In genomic region chr20:40265872-40266533, GRCh38 we compare ENCODE assay signal across 8 cellular contexts.
DNase-seq lines count a peak whose midpoint lies in the region; ATAC-seq and TF ChIP-seq lines count a peak whose summit lies in the region.

No MANE protein-coding gene starts in this region.

- CTCF ChIA-PET in SK-N-SH (lab: Yijun Ruan, JAX): interaction anchor here (0.6 to 3.0 kb wide), 3 partner anchors 10 to 424 kb away, joined by 3 to 11 read pairs (median 10); no protein-coding TSS in a partner anchor

- no peak overlapping the region for H2AFZ ChIP-seq in SK-N-SH (ENCODE audit: low read depth)

- peaks cover 0 to 4% of the 10 kb centered on the region in 2 experiments; a peak in 2 of 4 replicates for H3K4me1 ChIP-seq in SK-N-SH (ENCODE audit: control insufficient read depth in 1 of 2, insufficient read depth in 2 of 2, low read depth in 1 of 2, low read length in 1 of 2)
- H3K4me1 ChIP-seq in thoracic aorta (ENCODE audit: control insufficient read depth in 1 of 2, low read depth in 2 of 2): no peaks in the 10 kb centered on the region

- whole genome bisulfite sequencing in SK-N-SH (ENCODE audit: low lambda C conversion rate): 58% methylated on average over 6 of the region's 6 CpGs

- TF ChIP-seq EP300 in SK-N-SH (IDR thresholded peaks at IDR 0.05; ENCODE audit: borderline replicate concordance in 1 of 2, low read depth in 1 of 2, low read length in 1 of 2): no peak

- H3K36me3 ChIP-seq in SK-N-SH (replicated peaks in 1 of 2; ENCODE audit: control insufficient read depth in 1 of 2, insufficient read depth in 2 of 2, low read length in 1 of 2) (no peaks in the 10 kb centered on the region), thoracic aorta (no peaks in the 10 kb centered on the region)

- no peak overlapping the region for H3K4me2 ChIP-seq in SK-N-SH

- H3F3A ChIP-seq in SK-N-SH (replicated peaks; ENCODE audit: insufficient read depth): no peaks in the 10 kb centered on the region

- no peak overlapping the region for H3K9ac ChIP-seq in SK-N-SH

- no peak overlapping the region for H3K27ac ChIP-seq in SK-N-SH (ENCODE audit: low read depth in 2 of 2, low read length in 1 of 2)
- H3K27ac ChIP-seq in thoracic aorta: no peak overlapping the region

- peak; percentile 59 for DNase-seq in NCI-H345 (lab: John Stamatoyannopoulos, UW)
- no peak for DNase-seq in NCI-H345 treated with DMSO at 0.1 percent for 48 hours (lab: John Stamatoyannopoulos, UW; ENCODE audit: unreplicated experiment)
- peak; percentile 35 for DNase-seq in SK-N-SH
- no peak for DNase-seq in Right ventricle myocardium superior
- no peak for DNase-seq in thoracic aorta (ENCODE audit: low spot score)
- no peak for DNase-seq in activated naive CD4-positive, alpha-beta T cell treated with anti-CD3 and anti-CD28 coated beads, Interleukin-2, amount 50 U/mL, for 16 hours
- no peak for DNase-seq in middle frontal gyrus (ENCODE audit: extremely low spot score, low spot score)

- no peaks in the 10 kb centered on the region for H3K9me2 ChIP-seq in SK-N-SH

- TF ChIP-seq CTCF in SK-N-SH (IDR thresholded peaks at IDR 0.05) (peak; percentile 57), thoracic aorta (IDR thresholded peaks at IDR 0.05) (peak; percentile 48)

- intact Hi-C loops in Right ventricle myocardium superior (cut with DNase I): no loop called here

- no peak overlapping the region; a peak in 1 of 4 replicates for H3K4me3 ChIP-seq in SK-N-SH (ENCODE audit: low read depth in 2 of 2, low read length in 1 of 2)
- H3K4me3 ChIP-seq in thoracic aorta: no peak overlapping the region

- H3K27me3 ChIP-seq in SK-N-SH (ENCODE audit: insufficient read depth) (no peaks in the 10 kb centered on the region), thoracic aorta (replicated peaks; ENCODE audit: insufficient read depth) (no peaks in the 10 kb centered on the region)

- H3K9me3 ChIP-seq in SK-N-SH (no peaks in the 10 kb centered on the region), thoracic aorta (no peaks in the 10 kb centered on the region)

- ATAC-seq in Right ventricle myocardium superior (ENCODE audit: poor library complexity) (peak; percentile 82), thoracic aorta (ENCODE audit: insufficient number of reproducible peaks, low FRiP score, low read depth) (no peak), HG03025 (IDR thresholded peaks at IDR 0.05; ENCODE audit: low FRiP score, unreplicated experiment) (no peak)

- TF ChIP-seq RAD21 in SK-N-SH (IDR thresholded peaks at IDR 0.05; ENCODE audit: low read length): peak; percentile 77

- no peaks in the 10 kb centered on the region for H4K20me1 ChIP-seq in SK-N-SH (ENCODE audit: insufficient read depth)

- POLR2A ChIA-PET in SK-N-SH (lab: Yijun Ruan, JAX): no interaction called here

- H3K79me2 ChIP-seq in SK-N-SH (ENCODE audit: insufficient read depth): no peaks in the 10 kb centered on the region

TF ChIP-seq in SK-N-SH, 30 proteins besides CTCF, POLR2A, EP300 and RAD21:
- TF ChIP-seq FOSL2 (IDR thresholded peaks at IDR 0.05; ENCODE audit: borderline replicate concordance, low read depth) (no peak), SMC3 (IDR thresholded peaks at IDR 0.05; ENCODE audit: low read depth, low read length) (peak; percentile 72)

Comparison
In these comparisons a context has a peak if more than half of its experiments do, and no peak if none do; other contexts are left out.
1. DNase-seq: peak in NCI-H345 (single experiment) and SK-N-SH (single experiment); none in NCI-H345 treated with DMSO at 0.1 percent for 48 hours (single experiment), Right ventricle myocardium superior (single experiment), thoracic aorta (single experiment), activated naive CD4-positive, alpha-beta T cell treated with anti-CD3 and anti-CD28 coated beads, Interleukin-2, amount 50 U/mL, for 16 hours (single experiment) and middle frontal gyrus (single experiment).